ENCODE assay signal across 19 cellular contexts in genomic region chr15:67531379-67532059, GRCh38. TPM values are rescaled to one million over a fixed set of nuclear protein-coding genes. Genes with fewer than 3 reads are reported as not detected.
A peak's percentile ranks its signal among the peaks of the same experiment; 100 is the strongest.
DNase-seq lines count a peak whose midpoint lies in the region; ATAC-seq, FAIRE-seq and TF ChIP-seq lines count a peak whose summit lies in the region.
"Had no signal": no experiment of that assay in that cellular context is flagged by ENCODE, and none has a peak within 500 bp of the region (broad histone marks: within the 10 kb centered on the region; RNA-seq: fewer than 3 reads in every experiment).

No MANE protein-coding gene starts in this region.

- intact Hi-C loops in activated CD4-positive, alpha-beta T cell treated with anti-CD3 and anti-CD28 coated beads, Interleukin-2, amount 10 ng/mL, durations not matched to agents 24 days and 14 days (cut with micrococcal nuclease) = no loop called here

- H3K36me3 ChIP-seq in HEK293 (ENCODE audit: control insufficient read depth in 2 of 2, insufficient read depth in 1 of 2, low read length in 2 of 2) = peaks cover 0 to under 1% of the 10 kb centered on the region in 2 experiments

- H3K4me1 Mint-ChIP-seq in activated CD4-positive, alpha-beta T cell treated with anti-CD3 and anti-CD28 coated beads, Interleukin-2, amount 10 ng/mL, durations not matched to agents 24 days and 14 days = no peaks in the 10 kb centered on the region
- H3K4me1 Mint-ChIP-seq: T-cell had no signal

- H3K27ac Mint-ChIP-seq in activated CD4-positive, alpha-beta T cell treated with anti-CD3 and anti-CD28 coated beads, Interleukin-2, amount 10 ng/mL, durations not matched to agents 24 days and 14 days = no peak overlapping the region
- H3K27ac Mint-ChIP-seq: activated CD4-positive, alpha-beta memory T cell treated with anti-CD3 and anti-CD28 coated beads, Interleukin-2, amount 10 ng/mL, durations not matched to agents 7 days and 5 days; CD4-positive, CD25-positive, alpha-beta regulatory T cell; IgD-negative memory B cell; T-cell had no signal

- no peaks in the 10 kb centered on the region for H3K9me3 ChIP-seq in HEK293 (ENCODE audit: control insufficient read depth, insufficient read depth, low read depth, low read length)
- H3K9me3 ChIP-seq: adrenal gland, right atrium auricular region had no signal

- CTCF ChIA-PET in HEK293 (lab: Yijun Ruan, JAX) = interaction anchor here (0.6 to 2.9 kb wide), 3 partner anchors 9 to 99 kb away, joined by 3 to 9 read pairs (median 4); no protein-coding TSS in a partner anchor

- ATAC-seq in SK-N-SH treated with all-trans-retinoic acid at 6 μM for 48 hours = peak; percentile 81
- ATAC-seq in HG02678 (IDR thresholded peaks at IDR 0.05; ENCODE audit: unreplicated experiment) = no peak
- ATAC-seq in HG02885 (IDR thresholded peaks at IDR 0.05; ENCODE audit: poor library complexity, unreplicated experiment) = no peak
- ATAC-seq: HCT116, left ventricle myocardium superior, T-cell had no signal

- DNase-seq in AG09309 (ENCODE audit: low read depth) (peak; percentile 80), fibroblast of pulmonary artery (ENCODE audit: low read depth) (peak; percentile 50), D721Med (ENCODE audit: insufficient read length, low spot score) (no peak)
- no peak for DNase-seq in activated CD4-positive, alpha-beta T cell treated with anti-CD3 and anti-CD28 coated beads, Interleukin-2, amount 10 ng/mL, durations not matched to agents 24 days and 14 days
- DNase-seq: activated CD4-positive, alpha-beta memory T cell treated with anti-CD3 and anti-CD28 coated beads, Interleukin-2, amount 10 ng/mL, durations not matched to agents 7 days and 5 days; adrenal gland; CD4-positive, CD25-positive, alpha-beta regulatory T cell; GDM1; left ventricle myocardium superior; NCI-H2081; T-cell had no signal

- no peak overlapping the region for H3K27ac ChIP-seq in HEK293 (ENCODE audit: extremely low read depth, low read depth, low read length)
- H3K27ac ChIP-seq: hepatocyte, right atrium auricular region had no signal

- no peak overlapping the region for H3K4me3 ChIP-seq in AG09309 (ENCODE audit: control insufficient read depth, low read depth, low read length)
- no peak overlapping the region for H3K4me3 ChIP-seq in HEK293 (ENCODE audit: low read depth, low read length)
- no peak overlapping the region for H3K4me3 ChIP-seq in fibroblast of pulmonary artery (replicated peaks; ENCODE audit: low read depth, low read length)
- H3K4me3 ChIP-seq: adrenal gland, hepatocyte, right atrium auricular region had no signal

- TF ChIP-seq CTCF in AG09309 (IDR thresholded peaks at IDR 0.05; ENCODE audit: control insufficient read depth, insufficient read depth, low read depth, low read length, missing control alignments) (no peak), HEK293 (tag by site-specific recombination; IDR thresholded peaks at IDR 0.05) (no peak), fibroblast of pulmonary artery (IDR thresholded peaks at IDR 0.05; ENCODE audit: low read length, missing control alignments) (no peak), D721Med (IDR thresholded peaks at IDR 0.05; ENCODE audit: insufficient read depth, missing control alignments) (no peak)

- no peak overlapping the region for H3K4me3 Mint-ChIP-seq in activated CD4-positive, alpha-beta T cell treated with anti-CD3 and anti-CD28 coated beads, Interleukin-2, amount 10 ng/mL, durations not matched to agents 24 days and 14 days
- H3K4me3 Mint-ChIP-seq: activated CD4-positive, alpha-beta memory T cell treated with anti-CD3 and anti-CD28 coated beads, Interleukin-2, amount 10 ng/mL, durations not matched to agents 7 days and 5 days; CD4-positive, CD25-positive, alpha-beta regulatory T cell; IgD-negative memory B cell; T-cell had no signal

- peaks cover 1% of the 10 kb centered on the region for H3K27me3 Mint-ChIP-seq in activated CD4-positive, alpha-beta T cell treated with anti-CD3 and anti-CD28 coated beads, Interleukin-2, amount 10 ng/mL, durations not matched to agents 24 days and 14 days
- H3K27me3 Mint-ChIP-seq: IgD-negative memory B cell, T-cell had no signal

- FAIRE-seq in D721Med (lab: Jason Lieb, UNC) = no peak

- H3K4me1 ChIP-seq in HEK293 (ENCODE audit: control insufficient read depth, insufficient read depth, low read length) = peaks cover 16% of the 10 kb centered on the region
- H3K4me1 ChIP-seq: adrenal gland, right atrium auricular region had no signal

- POLR2A ChIA-PET in HEK293 (lab: Yijun Ruan, JAX) = interaction anchor here (0.7 kb wide), 1 partner anchor 9 kb away, joined by 4 read pairs; no protein-coding TSS in a partner anchor

- H3K36me3 Mint-ChIP-seq in activated CD4-positive, alpha-beta T cell treated with anti-CD3 and anti-CD28 coated beads, Interleukin-2, amount 10 ng/mL, durations not matched to agents 24 days and 14 days (ENCODE audit: low read depth) = peaks cover 2% of the 10 kb centered on the region

- H3K9me3 Mint-ChIP-seq in activated CD4-positive, alpha-beta T cell treated with anti-CD3 and anti-CD28 coated beads, Interleukin-2, amount 10 ng/mL, durations not matched to agents 24 days and 14 days = no peaks in the 10 kb centered on the region
- H3K9me3 Mint-ChIP-seq: activated CD4-positive, alpha-beta memory T cell treated with anti-CD3 and anti-CD28 coated beads, Interleukin-2, amount 10 ng/mL, durations not matched to agents 7 days and 5 days; CD4-positive, CD25-positive, alpha-beta regulatory T cell; IgD-negative memory B cell; T-cell had no signal

TF ChIP-seq in HEK293, 187 proteins besides CTCF, POLR2A, EP300 and RAD21 (continues in another document):
- TF ChIP-seq ZNF426 (tag by site-specific recombination; IDR thresholded peaks at IDR 0.05) = no peak
- TF ChIP-seq INSM2 (tag by site-specific recombination; IDR thresholded peaks at IDR 0.05) = no peak
- no peak for TF ChIP-seq ZNF26 (tag by site-specific recombination; IDR thresholded peaks at IDR 0.05)
- TF ChIP-seq ZNF404 (tag by site-specific recombination; IDR thresholded peaks at IDR 0.05) = no peak
- TF ChIP-seq ZNF157 (tag by site-specific recombination; IDR thresholded peaks at IDR 0.05) = no peak
- no peak for TF ChIP-seq ZNF114 (tag by site-specific recombination; IDR thresholded peaks at IDR 0.05)

TF ChIP-seq in SK-N-SH treated with all-trans-retinoic acid at 6 μM for 48 hours, 23 proteins besides CTCF, POLR2A, EP300 and RAD21:
- TF ChIP-seq ISL1 (CRISPR knock-in tag; IDR thresholded peaks at IDR 0.05) (peak; percentile 51), ZNF8 (CRISPR knock-in tag; IDR thresholded peaks at IDR 0.05) (no peak)

RNA-seq across cellular contexts. Expression of gene C15orf61, which starts 10.6 kb away (rescaled TPM):
- 4.7 and 7.3 TPM in 2 replicates for total RNA-seq in activated CD4-positive, alpha-beta T cell treated with anti-CD3 and anti-CD28 coated beads, Interleukin-2, amount 10 ng/mL, durations not matched to agents 24 days and 14 days

RNA-seq across cellular contexts. Expression of gene MAP2K5, which starts 11.0 kb away (rescaled TPM):
- 21.0 and 25.1 TPM in 2 replicates for total RNA-seq in activated CD4-positive, alpha-beta T cell treated with anti-CD3 and anti-CD28 coated beads, Interleukin-2, amount 10 ng/mL, durations not matched to agents 24 days and 14 days

Comparison
In these comparisons a context has a peak if more than half of its experiments do, and no peak if none do; other contexts are left out.
1. DNase-seq: peak in AG09309 (single experiment) and fibroblast of pulmonary artery (single experiment); none in D721Med (single experiment) and activated CD4-positive, alpha-beta T cell treated with anti-CD3 and anti-CD28 coated beads, Interleukin-2, amount 10 ng/mL, durations not matched to agents 24 days and 14 days (single experiment).